ENCODE assay signal across 17 cellular contexts in the genomic region with DNA sequence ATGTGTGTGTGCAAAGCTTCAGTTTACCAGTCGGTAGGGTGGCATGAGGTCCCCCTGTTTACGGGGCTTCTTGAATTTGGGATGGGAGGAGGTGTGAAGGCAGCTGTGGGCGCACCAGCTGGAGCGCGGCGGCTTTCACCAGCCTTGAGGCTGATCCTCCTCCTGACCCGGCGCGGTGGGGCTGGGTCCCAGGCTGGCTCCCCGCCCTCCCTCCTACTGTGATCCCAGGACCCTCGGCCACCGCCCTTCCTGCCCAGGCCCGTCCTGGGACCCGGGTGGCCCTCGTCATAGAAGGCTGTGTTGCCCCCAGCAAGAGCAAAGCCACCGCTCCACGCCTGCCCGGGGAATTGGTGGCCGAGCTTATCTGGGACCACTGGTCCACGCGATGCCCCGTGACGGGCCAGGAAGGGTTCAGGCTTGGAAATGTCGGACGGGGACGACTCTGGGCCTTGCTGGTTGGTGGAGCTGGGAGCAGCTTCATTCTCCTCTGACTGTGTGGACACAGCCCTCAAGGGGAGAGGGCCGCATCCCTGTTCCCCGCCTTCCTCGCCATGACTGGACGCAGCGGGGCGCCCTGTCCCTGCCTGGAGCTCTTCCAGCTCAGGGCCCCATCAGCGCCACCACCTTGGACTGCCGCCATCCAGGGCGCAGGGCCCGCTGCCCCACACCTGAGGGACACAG.
A peak's percentile ranks its signal among the peaks of the same experiment; 100 is the strongest.
DNase-seq lines count a peak whose midpoint lies in the region; ATAC-seq and TF ChIP-seq lines count a peak whose summit lies in the region.
"Had no signal": no experiment of that assay in that cellular context is flagged by ENCODE, and none has a peak within 500 bp of the region (broad histone marks: within the 10 kb centered on the region; RNA-seq: fewer than 3 reads in every experiment).

No MANE protein-coding gene starts in this region.

- DNase-seq in activated CD4-positive, alpha-beta memory T cell treated with anti-CD3 and anti-CD28 coated beads, Interleukin-2, amount 10 ng/mL, durations not matched to agents 7 days and 5 days, result peak; percentile 16
- DNase-seq in activated CD4-positive, alpha-beta memory T cell treated with anti-CD3 and anti-CD28 coated beads for 36 hours, result no peak
- DNase-seq in RWPE1 (ENCODE audit: low spot score) (no peak), glutamatergic neuron (peak; percentile 38), HuH-7 (ENCODE audit: low spot score) (no peak)
- no peak for DNase-seq in activated T-cell treated with anti-CD3 and anti-CD28 coated beads, Interleukin-2, amount 50 U/mL, for 24 hours
- DNase-seq: activated CD4-positive, CD25-positive, alpha-beta regulatory T cell; activated CD8-positive, alpha-beta memory T cell treated with anti-CD3 and anti-CD28 coated beads, Interleukin-2, amount 50 U/mL, for 48 hours; activated naive CD4-positive, alpha-beta T cell treated with Interleukin-2 at 50 U/mL for 16 hours; effector CD8-positive, alpha-beta T cell; RPMI8226; trophoblast cell had no signal

- H3K4me1 ChIP-seq in subcutaneous abdominal adipose tissue (ENCODE audit: control insufficient read depth in 5 of 5, insufficient read depth in 5 of 5, low read length in 5 of 5), result peaks cover 0 to 27% (median 23%) of the 10 kb centered on the region in 5 donors
- H3K4me1 ChIP-seq: pancreas had no signal

- H3K36me3 ChIP-seq in subcutaneous abdominal adipose tissue (ENCODE audit: control insufficient read depth in 5 of 5, insufficient read depth in 5 of 5, low read length in 5 of 5), result no peaks in the 10 kb centered on the region
- H3K36me3 ChIP-seq: BLaER1 treated with 17β-estradiol and CSF1 and Interleukin-3, amounts not matched to agents 10 nM and 100 nM; pancreas had no signal

- no peaks in the 10 kb centered on the region for H3K36me3 Mint-ChIP-seq in activated CD4-positive, alpha-beta memory T cell treated with anti-CD3 and anti-CD28 coated beads, Interleukin-2, amount 10 ng/mL, durations not matched to agents 7 days and 5 days (ENCODE audit: low read depth)
- H3K36me3 Mint-ChIP-seq in activated CD4-positive, alpha-beta memory T cell treated with anti-CD3 and anti-CD28 coated beads for 36 hours, result no peaks in the 10 kb centered on the region
- no peaks in the 10 kb centered on the region for H3K36me3 Mint-ChIP-seq in glutamatergic neuron (ENCODE audit: unreplicated experiment)
- no peaks in the 10 kb centered on the region for H3K36me3 Mint-ChIP-seq in activated T-cell treated with anti-CD3 and anti-CD28 coated beads, Interleukin-2, amount 50 U/mL, for 24 hours (ENCODE audit: low read depth)

- H3K27ac ChIP-seq in RWPE1 (peak overlapping the region; percentile 68), subcutaneous abdominal adipose tissue (ENCODE audit: low read depth, low read length) (peak overlapping the region; percentile 74)
- H3K27ac ChIP-seq: KMS-11, pancreas had no signal

- peaks cover 11% of the 10 kb centered on the region for H3K9me3 Mint-ChIP-seq in activated CD4-positive, alpha-beta memory T cell treated with anti-CD3 and anti-CD28 coated beads, Interleukin-2, amount 10 ng/mL, durations not matched to agents 7 days and 5 days
- H3K9me3 Mint-ChIP-seq in activated CD4-positive, alpha-beta memory T cell treated with anti-CD3 and anti-CD28 coated beads for 36 hours, result peaks cover 11% of the 10 kb centered on the region
- H3K9me3 Mint-ChIP-seq in glutamatergic neuron (ENCODE audit: unreplicated experiment), result no peaks in the 10 kb centered on the region
- H3K9me3 Mint-ChIP-seq in activated T-cell treated with anti-CD3 and anti-CD28 coated beads, Interleukin-2, amount 50 U/mL, for 24 hours, result peaks cover 11% of the 10 kb centered on the region

- no peaks in the 10 kb centered on the region for H3K4me1 Mint-ChIP-seq in activated CD4-positive, alpha-beta memory T cell treated with anti-CD3 and anti-CD28 coated beads, Interleukin-2, amount 10 ng/mL, durations not matched to agents 7 days and 5 days
- H3K4me1 Mint-ChIP-seq in activated CD4-positive, alpha-beta memory T cell treated with anti-CD3 and anti-CD28 coated beads for 36 hours (ENCODE audit: low read depth), result no peaks in the 10 kb centered on the region
- peaks cover 2% of the 10 kb centered on the region for H3K4me1 Mint-ChIP-seq in glutamatergic neuron (ENCODE audit: low read depth, unreplicated experiment)
- no peaks in the 10 kb centered on the region for H3K4me1 Mint-ChIP-seq in activated T-cell treated with anti-CD3 and anti-CD28 coated beads, Interleukin-2, amount 50 U/mL, for 24 hours (ENCODE audit: low read depth)

- H3K27ac Mint-ChIP-seq in activated CD4-positive, alpha-beta memory T cell treated with anti-CD3 and anti-CD28 coated beads, Interleukin-2, amount 10 ng/mL, durations not matched to agents 7 days and 5 days, result no peak overlapping the region
- H3K27ac Mint-ChIP-seq in activated CD4-positive, alpha-beta memory T cell treated with anti-CD3 and anti-CD28 coated beads for 36 hours, result no peak overlapping the region
- no peak overlapping the region for H3K27ac Mint-ChIP-seq in glutamatergic neuron (ENCODE audit: unreplicated experiment)
- no peak overlapping the region for H3K27ac Mint-ChIP-seq in activated T-cell treated with anti-CD3 and anti-CD28 coated beads, Interleukin-2, amount 50 U/mL, for 24 hours

- peaks cover 0 to 4% (median 2%) of the 10 kb centered on the region in 5 donors for H3K9me3 ChIP-seq in subcutaneous abdominal adipose tissue (ENCODE audit: control insufficient read depth in 5 of 5, low read length in 5 of 5)
- H3K9me3 ChIP-seq: pancreas had no signal

- ATAC-seq in GM21529 (IDR thresholded peaks at IDR 0.05; ENCODE audit: unreplicated experiment), result no peak
- ATAC-seq: pancreas had no signal

- POLR2A ChIA-PET in activated CD4-positive, alpha-beta memory T cell treated with anti-CD3 and anti-CD28 coated beads, Interleukin-2, amount 10 ng/mL, durations not matched to agents 7 days and 5 days (lab: Charles Lee), result no interaction called here
- POLR2A ChIA-PET in activated CD4-positive, alpha-beta memory T cell treated with anti-CD3 and anti-CD28 coated beads for 36 hours (lab: Charles Lee), result no interaction called here
- POLR2A ChIA-PET in RWPE1 (lab: Yijun Ruan, JAX; ENCODE audit: low non-redundant PET), result no interaction called here

- H3K27me3 ChIP-seq in subcutaneous abdominal adipose tissue (ENCODE audit: control insufficient read depth in 5 of 5, insufficient read depth in 4 of 5, low read length in 5 of 5), result no peaks in the 10 kb centered on the region
- H3K27me3 ChIP-seq: BLaER1 treated with 17β-estradiol and CSF1 and Interleukin-3, amounts not matched to agents 10 nM and 100 nM; pancreas had no signal

- TF ChIP-seq CTCF in RWPE1 (conservative IDR thresholded peaks at IDR 0.05; ENCODE audit: low read depth) (no peak), glutamatergic neuron (IDR thresholded peaks at IDR 0.05; ENCODE audit: partially characterized antibody, unreplicated experiment) (no peak)

- no peaks in the 10 kb centered on the region for H3K27me3 Mint-ChIP-seq in activated CD4-positive, alpha-beta memory T cell treated with anti-CD3 and anti-CD28 coated beads, Interleukin-2, amount 10 ng/mL, durations not matched to agents 7 days and 5 days
- H3K27me3 Mint-ChIP-seq in activated CD4-positive, alpha-beta memory T cell treated with anti-CD3 and anti-CD28 coated beads for 36 hours, result no peaks in the 10 kb centered on the region
- H3K27me3 Mint-ChIP-seq in glutamatergic neuron (ENCODE audit: unreplicated experiment), result no peaks in the 10 kb centered on the region
- H3K27me3 Mint-ChIP-seq in activated T-cell treated with anti-CD3 and anti-CD28 coated beads, Interleukin-2, amount 50 U/mL, for 24 hours, result no peaks in the 10 kb centered on the region

- intact Hi-C loops in activated CD4-positive, alpha-beta memory T cell treated with anti-CD3 and anti-CD28 coated beads for 36 hours (cut with micrococcal nuclease), result no loop called here

- CTCF ChIA-PET in activated CD4-positive, alpha-beta memory T cell treated with anti-CD3 and anti-CD28 coated beads, Interleukin-2, amount 10 ng/mL, durations not matched to agents 7 days and 5 days (lab: Charles Lee), result no interaction called here
- CTCF ChIA-PET in activated CD4-positive, alpha-beta memory T cell treated with anti-CD3 and anti-CD28 coated beads for 36 hours (lab: Charles Lee), result no interaction called here
- CTCF ChIA-PET in RWPE1 (lab: Yijun Ruan, JAX), result interaction anchor here (1.3 kb wide), 1 partner anchor 12 kb away, joined by 4 read pairs; no protein-coding TSS in a partner anchor

- no peak overlapping the region for H3K4me3 ChIP-seq in subcutaneous abdominal adipose tissue (ENCODE audit: low read depth in 1 of 5, low read length in 5 of 5)
- H3K4me3 ChIP-seq: BLaER1 treated with 17β-estradiol and CSF1 and Interleukin-3, amounts not matched to agents 10 nM and 100 nM; pancreas had no signal

- H3K4me3 Mint-ChIP-seq in activated CD4-positive, alpha-beta memory T cell treated with anti-CD3 and anti-CD28 coated beads, Interleukin-2, amount 10 ng/mL, durations not matched to agents 7 days and 5 days, result no peak overlapping the region
- H3K4me3 Mint-ChIP-seq in activated CD4-positive, alpha-beta memory T cell treated with anti-CD3 and anti-CD28 coated beads for 36 hours, result no peak overlapping the region
- no peak overlapping the region for H3K4me3 Mint-ChIP-seq in glutamatergic neuron (ENCODE audit: unreplicated experiment)
- no peak overlapping the region for H3K4me3 Mint-ChIP-seq in activated T-cell treated with anti-CD3 and anti-CD28 coated beads, Interleukin-2, amount 50 U/mL, for 24 hours

- H3K9ac ChIP-seq in subcutaneous abdominal adipose tissue (ENCODE audit: low read length in 5 of 5), result peak overlapping the region in 1 of 5 donors; percentile 8
- H3K9ac ChIP-seq: BLaER1 treated with 17β-estradiol and CSF1 and Interleukin-3, amounts not matched to agents 10 nM and 100 nM; KMS-11 had no signal

Comparison
In these comparisons a context has a peak if more than half of its experiments do, and no peak if none do; other contexts are left out.
1. DNase-seq: peak in activated CD4-positive, alpha-beta memory T cell treated with anti-CD3 and anti-CD28 coated beads, Interleukin-2, amount 10 ng/mL, durations not matched to agents 7 days and 5 days (single experiment) and glutamatergic neuron (single experiment); none in activated CD4-positive, alpha-beta memory T cell treated with anti-CD3 and anti-CD28 coated beads for 36 hours (single experiment), RWPE1 (single experiment), activated T-cell treated with anti-CD3 and anti-CD28 coated beads, Interleukin-2, amount 50 U/mL, for 24 hours (single experiment) and HuH-7 (single experiment).